Comparison of ENCODE assay signal across 13 cellular contexts in the genomic region with DNA sequence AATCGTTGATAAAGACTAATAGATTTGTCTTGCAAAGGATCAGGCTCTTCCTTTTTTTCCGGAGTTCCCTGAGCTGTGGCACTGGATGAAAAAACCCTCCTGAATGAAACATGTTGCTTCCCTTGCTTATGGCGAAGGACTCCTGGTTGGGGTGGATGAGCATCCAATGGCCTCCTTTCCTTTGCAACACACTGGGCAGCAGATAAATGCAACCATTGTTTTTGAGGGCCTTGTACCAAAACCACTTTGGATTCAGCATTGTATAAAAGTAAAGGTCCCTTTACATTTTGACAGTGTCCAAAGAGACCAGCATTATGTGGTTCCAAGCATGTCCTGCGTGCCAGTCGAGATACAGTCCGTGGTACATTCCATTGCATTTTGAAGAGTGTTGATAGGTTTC. TPM values are rescaled to one million over a fixed set of nuclear protein-coding genes. Genes with fewer than 3 reads are reported as not detected.
DNase-seq lines count a peak whose midpoint lies in the region; ATAC-seq lines count a peak whose summit lies in the region.
"Had no signal": no experiment of that assay in that cellular context is flagged by ENCODE, and none has a peak within 500 bp of the region (broad histone marks: within the 10 kb centered on the region; RNA-seq: fewer than 3 reads in every experiment).

No MANE protein-coding gene starts in this region.

- H3K4me1 Mint-ChIP-seq in activated CD4-positive, alpha-beta T cell treated with anti-CD3 and anti-CD28 coated beads, Interleukin-2, amount 10 ng/mL, durations not matched to agents 24 days and 14 days, result peaks cover 11% of the 10 kb centered on the region
- H3K4me1 Mint-ChIP-seq in activated CD4-positive, alpha-beta T cell treated with anti-CD3 and anti-CD28 coated beads, Interleukin-2, amount 10 ng/mL, durations not matched to agents 7 days and 5 days, result peaks cover 7% of the 10 kb centered on the region
- H3K4me1 Mint-ChIP-seq in activated T-helper 17 cell treated with anti-CD3 and anti-CD28 coated beads, Interleukin-2, amount 50 U/mL, for 72 hours, result peaks cover 10% of the 10 kb centered on the region
- H3K4me1 Mint-ChIP-seq: CD14-positive monocyte had no signal

- CTCF ChIA-PET in activated CD4-positive, alpha-beta T cell treated with anti-CD3 and anti-CD28 coated beads, Interleukin-2, amount 10 ng/mL, durations not matched to agents 7 days and 5 days (lab: Charles Lee), result no interaction called here

- peaks cover 16% of the 10 kb centered on the region for H3K36me3 Mint-ChIP-seq in activated CD4-positive, alpha-beta T cell treated with anti-CD3 and anti-CD28 coated beads, Interleukin-2, amount 10 ng/mL, durations not matched to agents 24 days and 14 days (ENCODE audit: low read depth)
- peaks cover 19% of the 10 kb centered on the region for H3K36me3 Mint-ChIP-seq in activated CD4-positive, alpha-beta T cell treated with anti-CD3 and anti-CD28 coated beads, Interleukin-2, amount 10 ng/mL, durations not matched to agents 7 days and 5 days (ENCODE audit: low read depth)
- peaks cover 46% of the 10 kb centered on the region for H3K36me3 Mint-ChIP-seq in activated T-helper 17 cell treated with anti-CD3 and anti-CD28 coated beads, Interleukin-2, amount 50 U/mL, for 72 hours (ENCODE audit: low read depth)

- in situ Hi-C loops in SK-MEL-5 (cut with HindIII; ENCODE audit: low pct_unique_long_range_greater_than_20kb, low sequenced_read_pairs), result no loop called here

- intact Hi-C loops in activated CD4-positive, alpha-beta T cell treated with anti-CD3 and anti-CD28 coated beads, Interleukin-2, amount 10 ng/mL, durations not matched to agents 24 days and 14 days (cut with micrococcal nuclease), result no loop called here

- peak; percentile 23 for DNase-seq in activated CD4-positive, alpha-beta T cell treated with anti-CD3 and anti-CD28 coated beads, Interleukin-2, amount 10 ng/mL, durations not matched to agents 24 days and 14 days
- no peak for DNase-seq in activated CD4-positive, alpha-beta T cell treated with anti-CD3 and anti-CD28 coated beads, Interleukin-2, amount 10 ng/mL, durations not matched to agents 7 days and 5 days
- DNase-seq in SK-MEL-5 (ENCODE audit: low read depth, low spot score) (peak; percentile 83), pons (ENCODE audit: low spot score) (peak; percentile 82), NOMO-1 treated with DMSO at 0.1 percent for 48 hours (lab: John Stamatoyannopoulos, UW; ENCODE audit: unreplicated experiment) (no peak)
- DNase-seq: AML-193; CD4-positive, alpha-beta memory T cell; HCEC 1CT had no signal

- POLR2A ChIA-PET in activated CD4-positive, alpha-beta T cell treated with anti-CD3 and anti-CD28 coated beads, Interleukin-2, amount 10 ng/mL, durations not matched to agents 7 days and 5 days (lab: Charles Lee), result no interaction called here

- H3K27ac Mint-ChIP-seq in activated CD4-positive, alpha-beta T cell treated with anti-CD3 and anti-CD28 coated beads, Interleukin-2, amount 10 ng/mL, durations not matched to agents 24 days and 14 days, result no peak overlapping the region
- H3K27ac Mint-ChIP-seq in activated CD4-positive, alpha-beta T cell treated with anti-CD3 and anti-CD28 coated beads, Interleukin-2, amount 10 ng/mL, durations not matched to agents 7 days and 5 days, result no peak overlapping the region
- H3K27ac Mint-ChIP-seq in activated T-helper 17 cell treated with anti-CD3 and anti-CD28 coated beads, Interleukin-2, amount 50 U/mL, for 72 hours, result no peak overlapping the region
- H3K27ac Mint-ChIP-seq: CD14-positive monocyte; CD4-positive, alpha-beta memory T cell; GM23338 had no signal

- no peak for ATAC-seq in activated T-helper 17 cell treated with anti-CD3 and anti-CD28 coated beads, Interleukin-2, amount 50 U/mL, for 72 hours (replicated peaks)
- no peak for ATAC-seq in GM19324 (IDR thresholded peaks at IDR 0.05; ENCODE audit: low FRiP score, unreplicated experiment)
- ATAC-seq: A549, GM23338 had no signal

- H3K4me3 Mint-ChIP-seq in activated CD4-positive, alpha-beta T cell treated with anti-CD3 and anti-CD28 coated beads, Interleukin-2, amount 10 ng/mL, durations not matched to agents 24 days and 14 days, result no peak overlapping the region
- H3K4me3 Mint-ChIP-seq in activated CD4-positive, alpha-beta T cell treated with anti-CD3 and anti-CD28 coated beads, Interleukin-2, amount 10 ng/mL, durations not matched to agents 7 days and 5 days, result no peak overlapping the region
- H3K4me3 Mint-ChIP-seq in activated T-helper 17 cell treated with anti-CD3 and anti-CD28 coated beads, Interleukin-2, amount 50 U/mL, for 72 hours, result no peak overlapping the region
- H3K4me3 Mint-ChIP-seq: CD14-positive monocyte; CD4-positive, alpha-beta memory T cell; GM23338 had no signal

- H3K9me3 Mint-ChIP-seq in activated CD4-positive, alpha-beta T cell treated with anti-CD3 and anti-CD28 coated beads, Interleukin-2, amount 10 ng/mL, durations not matched to agents 24 days and 14 days, result no peaks in the 10 kb centered on the region
- no peaks in the 10 kb centered on the region for H3K9me3 Mint-ChIP-seq in activated CD4-positive, alpha-beta T cell treated with anti-CD3 and anti-CD28 coated beads, Interleukin-2, amount 10 ng/mL, durations not matched to agents 7 days and 5 days
- no peaks in the 10 kb centered on the region for H3K9me3 Mint-ChIP-seq in activated T-helper 17 cell treated with anti-CD3 and anti-CD28 coated beads, Interleukin-2, amount 50 U/mL, for 72 hours
- H3K9me3 Mint-ChIP-seq: CD4-positive, alpha-beta memory T cell had no signal

- no peaks in the 10 kb centered on the region for H3K27me3 Mint-ChIP-seq in activated CD4-positive, alpha-beta T cell treated with anti-CD3 and anti-CD28 coated beads, Interleukin-2, amount 10 ng/mL, durations not matched to agents 24 days and 14 days
- H3K27me3 Mint-ChIP-seq in activated CD4-positive, alpha-beta T cell treated with anti-CD3 and anti-CD28 coated beads, Interleukin-2, amount 10 ng/mL, durations not matched to agents 7 days and 5 days, result no peaks in the 10 kb centered on the region
- H3K27me3 Mint-ChIP-seq in activated T-helper 17 cell treated with anti-CD3 and anti-CD28 coated beads, Interleukin-2, amount 50 U/mL, for 72 hours, result no peaks in the 10 kb centered on the region
- H3K27me3 Mint-ChIP-seq: CD4-positive, alpha-beta memory T cell had no signal

RNA-seq across cellular contexts. Expression of a gene that starts 44.7 kb away (rescaled TPM):
- total RNA-seq in activated CD4-positive, alpha-beta T cell treated with anti-CD3 and anti-CD28 coated beads, Interleukin-2, amount 10 ng/mL, durations not matched to agents 24 days and 14 days, result 37.2 and 42.3 TPM in 2 replicates
- total RNA-seq in activated CD4-positive, alpha-beta T cell treated with anti-CD3 and anti-CD28 coated beads, Interleukin-2, amount 10 ng/mL, durations not matched to agents 7 days and 5 days, result 10 to 100 TPM; 19.5 to 19.6 TPM
- total RNA-seq in SK-MEL-5 (2014; rRNA removed; shearing (Covaris generic)), result 124 and 142 TPM in 2 replicates
- 102 and 122 TPM in 2 replicates for polyA plus RNA-seq in SK-MEL-5 (2015; cell fraction: cytosol; rRNA removed)
- 42.9 and 50.5 TPM in 2 replicates for polyA plus RNA-seq in SK-MEL-5 (2015; cell fraction: nucleus; rRNA removed)
- total RNA-seq in activated T-helper 17 cell treated with anti-CD3 and anti-CD28 coated beads, Interleukin-2, amount 50 U/mL, for 72 hours, result 100 to 1,000 TPM in 1 of 2 donors, 10 to 100 TPM in 1; 58.8 to 101 TPM

RNA-seq across cellular contexts. Expression of a gene that starts 44.8 kb away (rescaled TPM):
- total RNA-seq in activated CD4-positive, alpha-beta T cell treated with anti-CD3 and anti-CD28 coated beads, Interleukin-2, amount 10 ng/mL, durations not matched to agents 24 days and 14 days, result 57.8 and 65.9 TPM in 2 replicates
- total RNA-seq in activated CD4-positive, alpha-beta T cell treated with anti-CD3 and anti-CD28 coated beads, Interleukin-2, amount 10 ng/mL, durations not matched to agents 7 days and 5 days, result 10 to 100 TPM; 34.0 to 35.3 TPM
- 80.9 and 90.1 TPM in 2 replicates for total RNA-seq in SK-MEL-5 (2014; rRNA removed; shearing (Covaris generic))
- polyA plus RNA-seq in SK-MEL-5 (2015; cell fraction: cytosol; rRNA removed), result 53.4 and 75.7 TPM in 2 replicates
- 149 TPM in 2 replicates for polyA plus RNA-seq in SK-MEL-5 (2015; cell fraction: nucleus; rRNA removed)
- total RNA-seq in activated T-helper 17 cell treated with anti-CD3 and anti-CD28 coated beads, Interleukin-2, amount 50 U/mL, for 72 hours, result 100 to 1,000 TPM in 1 of 2 donors, 10 to 100 TPM in 1; 56.8 to 115 TPM

Comparison
In these comparisons a context has a peak if more than half of its experiments do, and no peak if none do; other contexts are left out.
1. DNase-seq: peak in activated CD4-positive, alpha-beta T cell treated with anti-CD3 and anti-CD28 coated beads, Interleukin-2, amount 10 ng/mL, durations not matched to agents 24 days and 14 days (single experiment), SK-MEL-5 (single experiment) and pons (single experiment); none in activated CD4-positive, alpha-beta T cell treated with anti-CD3 and anti-CD28 coated beads, Interleukin-2, amount 10 ng/mL, durations not matched to agents 7 days and 5 days (single experiment) and NOMO-1 treated with DMSO at 0.1 percent for 48 hours (single experiment).